13 cellular contexts compared by ENCODE assay signal in genomic region chr5:93587919-93588585, GRCh38. TPM values are rescaled to one million over a fixed set of nuclear protein-coding genes. Genes with fewer than 3 reads are reported as not detected.
DNase-seq lines count a peak whose midpoint lies in the region; TF ChIP-seq lines count a peak whose summit lies in the region.
"Had no signal": no experiment of that assay in that cellular context is flagged by ENCODE, and none has a peak within 500 bp of the region (broad histone marks: within the 10 kb centered on the region; RNA-seq: fewer than 3 reads in every experiment).

No MANE protein-coding gene starts in this region.

- peak overlapping the region; percentile 35 to 72 for H3K4me3 ChIP-seq in right atrium auricular region
- no peak overlapping the region for H3K4me3 ChIP-seq in left ventricle myocardium inferior
- peak overlapping the region in 58 of 59 donors; percentile 43 to 86 (median 72) for H3K4me3 ChIP-seq in dorsolateral prefrontal cortex
- H3K4me3 ChIP-seq in mesodermal cell (ENCODE audit: extremely low read depth, insufficient read depth, low read length, poor library complexity, severe bottlenecking), result peak overlapping the region; percentile 11
- H3K4me3 ChIP-seq in vagina, result peak overlapping the region; percentile 59 to 66
- H3K4me3 ChIP-seq: mucosa of descending colon had no signal

- H3K9me3 ChIP-seq in right atrium auricular region, result no peaks in the 10 kb centered on the region
- no peaks in the 10 kb centered on the region for H3K9me3 ChIP-seq in left ventricle myocardium inferior (replicated peaks)
- H3K9me3 ChIP-seq in mesodermal cell (ENCODE audit: control insufficient read depth, low read length), result no peaks in the 10 kb centered on the region
- H3K9me3 ChIP-seq in vagina, result no peaks in the 10 kb centered on the region
- H3K9me3 ChIP-seq: mucosa of descending colon had no signal

- H3K27ac ChIP-seq in right atrium auricular region (peak overlapping the region; percentile 66 to 74), left ventricle myocardium inferior (replicated peaks) (no peak overlapping the region), dorsolateral prefrontal cortex (peak overlapping the region in 58 of 59 donors; percentile 24 to 95 (median 82)), mesodermal cell (ENCODE audit: low read depth, low read length, severe bottlenecking) (peak overlapping the region; percentile 47), vagina (peak overlapping the region; percentile 90)
- H3K27ac ChIP-seq: C4-2B had no signal

- TF ChIP-seq CTCF in right atrium auricular region (IDR thresholded peaks at IDR 0.05) (no peak), left ventricle myocardium inferior (IDR thresholded peaks at IDR 0.05; ENCODE audit: borderline replicate concordance) (no peak), dorsolateral prefrontal cortex (IDR thresholded peaks at IDR 0.05 in 54 of 56, conservative IDR thresholded peaks at IDR 0.05 in 2 of 56; ENCODE audit: low read depth in 1 of 56, partially characterized antibody in 56 of 56) (no peak), vagina (IDR thresholded peaks at IDR 0.05) (no peak)

- intact Hi-C loops in left ventricle myocardium inferior (cut with micrococcal nuclease) (no loop called here), dorsolateral prefrontal cortex (cut with DNase I) (loop anchor here in 1 of 2 donors (10.0 kb wide), 2 partner anchors 327 to 903 kb away; no protein-coding TSS in a partner anchor), vagina (cut with DNase I) (loop anchor here (10.0 kb wide), 1 partner anchor 343 kb away; no protein-coding TSS in a partner anchor)

- H3K27me3 ChIP-seq in right atrium auricular region (no peaks in the 10 kb centered on the region), left ventricle myocardium inferior (ENCODE audit: low read depth) (peaks cover 90% of the 10 kb centered on the region), dorsolateral prefrontal cortex (peaks cover 0 to 7% (median 0%) of the 10 kb centered on the region in 45 donors), vagina (no peaks in the 10 kb centered on the region)

- no peak for DNase-seq in right atrium auricular region (ENCODE audit: low spot score)
- no peak for DNase-seq in left ventricle myocardium inferior
- no peak for DNase-seq in dorsolateral prefrontal cortex
- DNase-seq in vagina (ENCODE audit: extremely low spot score in 2 of 2), result peak in 1 of 2 donors; percentile 69
- DNase-seq in DMS 273 (lab: John Stamatoyannopoulos, UW; ENCODE audit: unreplicated experiment), result no peak
- DNase-seq in HK-2 (ENCODE audit: unreplicated experiment), result no peak
- no peak for DNase-seq in amniotic stem cell (lab: John Stamatoyannopoulos, UW)
- DNase-seq: activated CD8-positive, alpha-beta memory T cell treated with anti-CD3 and anti-CD28 coated beads, Interleukin-2, amount 50 U/mL, for 4 hours; NCI-H2029; stimulated activated CD4-positive, alpha-beta T cell treated with anti-CD3 and anti-CD28 coated beads, Interleukin-4, amount 100 ng/mL, for 4 hours had no signal

- H3K4me1 ChIP-seq in right atrium auricular region (peaks cover 0 to 43% of the 10 kb centered on the region in 2 donors), left ventricle myocardium inferior (peaks cover 16% of the 10 kb centered on the region), mesodermal cell (ENCODE audit: control insufficient read depth, insufficient read depth, low read length, poor library complexity, severe bottlenecking) (peaks cover 7% of the 10 kb centered on the region), vagina (peaks cover 18% of the 10 kb centered on the region)

- TF ChIP-seq POLR2A in vagina (IDR thresholded peaks at IDR 0.05), result no peak

- peaks cover 7% of the 10 kb centered on the region for H3K36me3 ChIP-seq in right atrium auricular region
- no peaks in the 10 kb centered on the region for H3K36me3 ChIP-seq in left ventricle myocardium inferior
- H3K36me3 ChIP-seq in mesodermal cell (ENCODE audit: control insufficient read depth, insufficient read depth, low read length), result no peaks in the 10 kb centered on the region
- H3K36me3 ChIP-seq in vagina, result no peaks in the 10 kb centered on the region

- WGBS in mesodermal cell (ENCODE audit: insufficient coverage in 2 of 2), 2 experiments, result 4 to 7% methylated on average over 65 to 69 of the region's 70 CpGs

RNA-seq across cellular contexts. Expression of gene NR2F1, which starts 5.0 kb away (rescaled TPM):
- 10 to 100 TPM; 35.3 to 37.6 TPM for total RNA-seq in right atrium auricular region
- 0.47 TPM for total RNA-seq in left ventricle myocardium inferior
- 100 to 1,000 TPM in 56 of 120 experiments, 10 to 100 TPM in 64; 46.1 to 145 (median 98.5) TPM for total RNA-seq in dorsolateral prefrontal cortex
- 34.5 TPM for polyA plus RNA-seq in mesodermal cell (2013, experiment 1 of 2)
- polyA plus RNA-seq in mesodermal cell (2013, experiment 2 of 2), result 25.9 TPM
- 97.2 TPM for total RNA-seq in vagina

RNA-seq across cellular contexts. Expression of gene NR2F1-AS1, which starts 7.0 kb away (rescaled TPM):
- 10 to 100 TPM in 1 of 2 donors, 1 to 10 TPM in 1; 7.1 to 11.0 TPM for total RNA-seq in right atrium auricular region
- 0.60 TPM for total RNA-seq in left ventricle myocardium inferior
- total RNA-seq in dorsolateral prefrontal cortex, result 100 to 1,000 TPM in 43 of 120 experiments, 10 to 100 TPM in 77; 42.2 to 125 (median 96.4) TPM
- polyA plus RNA-seq in mesodermal cell (2013, experiment 1 of 2), result 11.6 TPM
- polyA plus RNA-seq in mesodermal cell (2013, experiment 2 of 2), result 22.3 TPM
- total RNA-seq in vagina, result 22.3 TPM

Comparison
In these comparisons a context has a peak if more than half of its experiments do, and no peak if none do; other contexts are left out.
1. RNA of gene NR2F1, which starts 5.0 kb away (total RNA-seq): 46.1 to 145 TPM in dorsolateral prefrontal cortex, 97.2 TPM in vagina (single experiment) and 35.3 to 37.6 TPM in right atrium auricular region; 0.47 TPM in left ventricle myocardium inferior (single experiment); every median in the first group is over 10 times any median in the second.